ENCODE assay signal across 21 cellular contexts in genomic region chr5:138275379-138275782, GRCh38. TPM values are rescaled to one million over a fixed set of nuclear protein-coding genes. Genes with fewer than 3 reads are reported as not detected.
DNase-seq lines count a peak whose midpoint lies in the region; ATAC-seq and TF ChIP-seq lines count a peak whose summit lies in the region.
"Had no signal": no experiment of that assay in that cellular context is flagged by ENCODE, and none has a peak within 500 bp of the region (broad histone marks: within the 10 kb centered on the region; RNA-seq: fewer than 3 reads in every experiment).

No MANE protein-coding gene starts in this region.

- TF ChIP-seq CTCF in transverse colon (IDR thresholded peaks at IDR 0.05), result no peak

- H3K36me3 ChIP-seq in transverse colon, result no peaks in the 10 kb centered on the region
- H3K36me3 ChIP-seq: heart right ventricle, left lung, vagina had no signal

- H3K4me1 ChIP-seq in transverse colon, result peaks cover 0 to 8% (median 6%) of the 10 kb centered on the region in 4 donors

- in situ Hi-C loops in transverse colon (cut with MboI; ENCODE audit: low pct_ligation_motif_present in 1 of 4, low pct_unique_long_range_greater_than_20kb in 1 of 4, low sequenced_read_pairs in 3 of 4), result no loop called here

- no peak for TF ChIP-seq POLR2A in transverse colon (IDR thresholded peaks at IDR 0.05)

- no peak overlapping the region for H3K27ac ChIP-seq in transverse colon
- H3K27ac ChIP-seq: heart right ventricle, left lung, vagina had no signal

- 38 to 43% methylated on average over 3 of the region's 3 CpGs for WGBS in transverse colon (ENCODE audit: low coverage in 1 of 2), 2 donors

- DNase-seq in CMK (ENCODE audit: low read depth) (peak; percentile 24), ELR (ENCODE audit: low read depth) (peak; percentile 25), NCI-H69 (lab: John Stamatoyannopoulos, UW) (peak; percentile 95), left kidney (ENCODE audit: low read depth, low spot score) (peak; percentile 86), transverse colon (no peak)
- DNase-seq in activated CD8-positive, alpha-beta memory T cell treated with anti-CD3 and anti-CD28 coated beads, Interleukin-2, amount 50 U/mL, for 48 hours, result no peak
- DNase-seq: activated CD4-positive, alpha-beta T cell treated with anti-CD3 and anti-CD28 coated beads for 48 hours; activated T-cell treated with anti-CD3 and anti-CD28 coated beads, Interleukin-2, amount 50 U/mL, for 72 hours; amniotic stem cell; H9; heart right ventricle; left lung; naive thymus-derived CD4-positive, alpha-beta T cell; NCI-H446; stimulated activated CD4-positive, alpha-beta T cell treated with anti-CD3 and anti-CD28 coated beads, Interleukin-4, amount 100 ng/mL, for 24 hours; stimulated activated naive B cell treated with anti-CD40 and anti-IgM and Interleukin-4, amounts not matched to agents 10 μg/mL and 1 μg/mL and 100 μg/mL, for 72 hours; T-helper 17 cell had no signal

- ATAC-seq in GM19035 (IDR thresholded peaks at IDR 0.05; ENCODE audit: unreplicated experiment), result no peak
- ATAC-seq in HG02981 (IDR thresholded peaks at IDR 0.05; ENCODE audit: unreplicated experiment), result no peak
- ATAC-seq: activated T-cell treated with anti-CD3 and anti-CD28 coated beads, Interleukin-2, amount 50 U/mL, for 72 hours; naive thymus-derived CD4-positive, alpha-beta T cell; stimulated activated naive B cell treated with anti-CD40 and anti-IgM and Interleukin-4, amounts not matched to agents 10 μg/mL and 1 μg/mL and 100 μg/mL, for 72 hours; T-helper 17 cell had no signal

- H3K27me3 ChIP-seq in transverse colon, result peaks cover 25% of the 10 kb centered on the region
- H3K27me3 ChIP-seq: vagina had no signal

- TF ChIP-seq EP300 in transverse colon (IDR thresholded peaks at IDR 0.05; ENCODE audit: low read depth), result no peak

- H3K4me3 ChIP-seq in transverse colon, result no peak overlapping the region
- H3K4me3 ChIP-seq: left lung, vagina had no signal

- H3K9me3 ChIP-seq in transverse colon, result no peaks in the 10 kb centered on the region
- H3K9me3 ChIP-seq: heart right ventricle, left lung, vagina had no signal

- intact Hi-C loops in transverse colon (cut with DNase I; ENCODE audit: low total_unique reads), result no loop called here

RNA-seq across cellular contexts. Expression of gene GFRA3, which starts 1.0 kb away (rescaled TPM):
- 1 to 10 TPM in 1 of 4 donors, under 1 TPM in 2, not detected in 1; 0.48 to 3.4 (median 0.55) TPM for total RNA-seq in transverse colon
- total RNA-seq: MCF 10A; naive thymus-derived CD4-positive, alpha-beta T cell; T-helper 17 cell had no signal

RNA-seq across cellular contexts. Expression of gene CDC25C, which starts 56.2 kb away (rescaled TPM):
- total RNA-seq in transverse colon, result 1 to 10 TPM in 1 of 4 donors, under 1 TPM in 2, not detected in 1; 0.32 to 2.8 (median 0.68) TPM
- total RNA-seq: T-helper 17 cell had no signal

Comparison
In these comparisons a context has a peak if more than half of its experiments do, and no peak if none do; other contexts are left out.
1. DNase-seq: peak in CMK (single experiment), ELR (single experiment), NCI-H69 (single experiment) and left kidney (single experiment); none in activated CD8-positive, alpha-beta memory T cell treated with anti-CD3 and anti-CD28 coated beads, Interleukin-2, amount 50 U/mL, for 48 hours (single experiment) and transverse colon (single experiment).